32 cellular contexts compared by ENCODE assay signal in the genomic region with DNA sequence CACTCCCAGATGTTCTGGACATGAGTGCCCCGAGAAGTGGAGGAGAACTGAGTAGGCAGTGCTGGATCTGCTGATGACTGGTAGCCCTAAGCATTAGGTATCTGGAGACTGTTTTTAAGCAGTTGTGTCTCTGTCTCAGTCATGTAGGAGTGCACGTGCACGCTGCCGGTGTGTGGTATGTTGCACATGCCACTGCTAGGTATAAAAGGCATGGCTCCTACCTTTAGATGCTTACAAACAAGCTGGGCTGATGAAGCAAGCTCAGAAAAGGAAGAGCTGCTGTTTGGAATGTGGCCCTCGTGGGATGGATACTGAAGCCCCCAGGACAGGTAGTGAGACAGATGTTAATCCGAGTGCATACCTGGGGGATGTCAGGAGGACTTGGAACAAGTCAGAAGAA.
"Had no signal": no experiment of that assay in that cellular context is flagged by ENCODE, and none has a peak within 500 bp of the region (broad histone marks: within the 10 kb centered on the region; RNA-seq: fewer than 3 reads in every experiment).

No MANE protein-coding gene starts in this region.

- H3K27me3 ChIP-seq: Peyer's patch had no signal

- H3K4me1 ChIP-seq: Peyer's patch had no signal

- DNase-seq: activated B cell treated with CpG ODN at 0.5 μM for 24 hours; activated CD4-positive, alpha-beta memory T cell treated with anti-CD3 and anti-CD28 coated beads for 36 hours; activated CD4-positive, alpha-beta T cell treated with anti-CD3 and anti-CD28 coated beads for 4 hours; activated CD4-positive, alpha-beta T cell treated with anti-CD3 and anti-CD28 coated beads, Interleukin-2, amount 50 U/mL, for 1 hour; activated CD4-positive, CD25-positive, alpha-beta regulatory T cell treated with anti-CD3 and anti-CD28 coated beads, Interleukin-2, amount 50 U/mL, for 72 hours; activated CD8-positive, alpha-beta memory T cell treated with anti-CD3 and anti-CD28 coated beads, Interleukin-2, amount 50 U/mL, for 4 hours; activated effector memory CD4-positive, alpha-beta T cell treated with Interleukin-2 at 50 U/mL for 16 hours; activated naive CD4-positive, alpha-beta T cell treated with anti-CD3 and anti-CD28 coated beads, Interleukin-2, amount 10 ng/mL, durations not matched to agents 7 days and 5 days; activated naive CD8-positive, alpha-beta T cell treated with anti-CD3 and anti-CD28 coated beads, Interleukin-2, amount 50 U/mL, for 24 hours; activated T-cell treated with anti-CD3 and anti-CD28 coated beads for 4 hours; activated T-cell treated with anti-CD3 and anti-CD28 coated beads, Interleukin-2, amount 50 U/mL, for 4 hours; anterior cingulate cortex; caudate nucleus; KG1; MM.1S; MV-4-11; NCI-H1092; NCI-H1436 treated with DMSO at 0.1 percent for 48 hours; NCI-H1694 treated with DMSO at 0.1 percent for 48 hours; NCI-H2029; NCI-H345; NCI-H524 treated with DMSO at 0.1 percent for 48 hours; PC-3; Peyer's patch; RPMI8226; SIG-M5; SW 1271; T-helper 1 cell; T-helper 2 cell; T-helper 9 cell had no signal

- H3K9me3 ChIP-seq: Peyer's patch had no signal

- ATAC-seq: activated naive CD8-positive, alpha-beta T cell treated with anti-CD3 and anti-CD28 coated beads, Interleukin-2, amount 50 U/mL, for 24 hours; activated T-cell treated with anti-CD3 and anti-CD28 coated beads, Interleukin-2, amount 50 U/mL, for 4 hours; PC-3; Right ventricle myocardium inferior had no signal

- H3K27ac ChIP-seq: Peyer's patch, VCaP had no signal

- H3K4me3 ChIP-seq: Peyer's patch had no signal
